1 cellular context compared by ENCODE assay signal in the genomic region with DNA sequence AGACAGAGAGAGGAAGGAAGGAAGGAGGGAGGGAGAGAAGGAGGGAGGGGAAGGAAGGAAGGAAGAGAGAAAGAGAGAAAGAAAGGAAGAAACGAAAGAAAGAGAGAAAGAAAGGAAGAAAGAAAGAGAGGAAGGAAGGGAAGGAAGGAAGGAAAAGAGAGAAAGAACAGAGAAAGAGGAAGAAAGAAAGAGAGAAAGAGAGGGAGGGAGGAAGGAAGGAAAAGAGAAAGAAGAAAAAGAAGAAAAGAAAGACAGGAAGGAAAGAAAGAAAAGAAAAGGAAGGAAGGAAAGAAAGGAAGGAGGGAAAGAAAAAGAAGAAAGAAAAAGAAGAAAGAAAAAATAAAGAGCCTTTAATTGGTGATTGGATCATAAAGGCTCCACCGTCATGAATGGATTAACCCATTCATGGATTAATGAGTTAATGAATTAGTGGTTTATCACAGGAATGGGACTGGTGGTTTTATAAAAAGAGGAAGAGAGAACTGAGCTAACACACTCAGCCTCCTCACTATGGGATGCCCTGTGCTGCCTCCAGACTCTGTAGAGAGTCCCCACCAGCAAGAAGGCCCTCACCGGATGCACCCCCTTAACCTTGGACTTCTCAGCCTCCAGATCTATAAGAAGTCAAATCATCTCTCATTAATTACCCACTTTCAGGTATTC.
TF ChIP-seq lines count a peak whose summit lies in the region.

No MANE protein-coding gene starts in this region.

TF ChIP-seq in K562, 482 proteins besides CTCF, POLR2A, EP300 and RAD21 (continues in another document):
- TF ChIP-seq, protein P1, sequence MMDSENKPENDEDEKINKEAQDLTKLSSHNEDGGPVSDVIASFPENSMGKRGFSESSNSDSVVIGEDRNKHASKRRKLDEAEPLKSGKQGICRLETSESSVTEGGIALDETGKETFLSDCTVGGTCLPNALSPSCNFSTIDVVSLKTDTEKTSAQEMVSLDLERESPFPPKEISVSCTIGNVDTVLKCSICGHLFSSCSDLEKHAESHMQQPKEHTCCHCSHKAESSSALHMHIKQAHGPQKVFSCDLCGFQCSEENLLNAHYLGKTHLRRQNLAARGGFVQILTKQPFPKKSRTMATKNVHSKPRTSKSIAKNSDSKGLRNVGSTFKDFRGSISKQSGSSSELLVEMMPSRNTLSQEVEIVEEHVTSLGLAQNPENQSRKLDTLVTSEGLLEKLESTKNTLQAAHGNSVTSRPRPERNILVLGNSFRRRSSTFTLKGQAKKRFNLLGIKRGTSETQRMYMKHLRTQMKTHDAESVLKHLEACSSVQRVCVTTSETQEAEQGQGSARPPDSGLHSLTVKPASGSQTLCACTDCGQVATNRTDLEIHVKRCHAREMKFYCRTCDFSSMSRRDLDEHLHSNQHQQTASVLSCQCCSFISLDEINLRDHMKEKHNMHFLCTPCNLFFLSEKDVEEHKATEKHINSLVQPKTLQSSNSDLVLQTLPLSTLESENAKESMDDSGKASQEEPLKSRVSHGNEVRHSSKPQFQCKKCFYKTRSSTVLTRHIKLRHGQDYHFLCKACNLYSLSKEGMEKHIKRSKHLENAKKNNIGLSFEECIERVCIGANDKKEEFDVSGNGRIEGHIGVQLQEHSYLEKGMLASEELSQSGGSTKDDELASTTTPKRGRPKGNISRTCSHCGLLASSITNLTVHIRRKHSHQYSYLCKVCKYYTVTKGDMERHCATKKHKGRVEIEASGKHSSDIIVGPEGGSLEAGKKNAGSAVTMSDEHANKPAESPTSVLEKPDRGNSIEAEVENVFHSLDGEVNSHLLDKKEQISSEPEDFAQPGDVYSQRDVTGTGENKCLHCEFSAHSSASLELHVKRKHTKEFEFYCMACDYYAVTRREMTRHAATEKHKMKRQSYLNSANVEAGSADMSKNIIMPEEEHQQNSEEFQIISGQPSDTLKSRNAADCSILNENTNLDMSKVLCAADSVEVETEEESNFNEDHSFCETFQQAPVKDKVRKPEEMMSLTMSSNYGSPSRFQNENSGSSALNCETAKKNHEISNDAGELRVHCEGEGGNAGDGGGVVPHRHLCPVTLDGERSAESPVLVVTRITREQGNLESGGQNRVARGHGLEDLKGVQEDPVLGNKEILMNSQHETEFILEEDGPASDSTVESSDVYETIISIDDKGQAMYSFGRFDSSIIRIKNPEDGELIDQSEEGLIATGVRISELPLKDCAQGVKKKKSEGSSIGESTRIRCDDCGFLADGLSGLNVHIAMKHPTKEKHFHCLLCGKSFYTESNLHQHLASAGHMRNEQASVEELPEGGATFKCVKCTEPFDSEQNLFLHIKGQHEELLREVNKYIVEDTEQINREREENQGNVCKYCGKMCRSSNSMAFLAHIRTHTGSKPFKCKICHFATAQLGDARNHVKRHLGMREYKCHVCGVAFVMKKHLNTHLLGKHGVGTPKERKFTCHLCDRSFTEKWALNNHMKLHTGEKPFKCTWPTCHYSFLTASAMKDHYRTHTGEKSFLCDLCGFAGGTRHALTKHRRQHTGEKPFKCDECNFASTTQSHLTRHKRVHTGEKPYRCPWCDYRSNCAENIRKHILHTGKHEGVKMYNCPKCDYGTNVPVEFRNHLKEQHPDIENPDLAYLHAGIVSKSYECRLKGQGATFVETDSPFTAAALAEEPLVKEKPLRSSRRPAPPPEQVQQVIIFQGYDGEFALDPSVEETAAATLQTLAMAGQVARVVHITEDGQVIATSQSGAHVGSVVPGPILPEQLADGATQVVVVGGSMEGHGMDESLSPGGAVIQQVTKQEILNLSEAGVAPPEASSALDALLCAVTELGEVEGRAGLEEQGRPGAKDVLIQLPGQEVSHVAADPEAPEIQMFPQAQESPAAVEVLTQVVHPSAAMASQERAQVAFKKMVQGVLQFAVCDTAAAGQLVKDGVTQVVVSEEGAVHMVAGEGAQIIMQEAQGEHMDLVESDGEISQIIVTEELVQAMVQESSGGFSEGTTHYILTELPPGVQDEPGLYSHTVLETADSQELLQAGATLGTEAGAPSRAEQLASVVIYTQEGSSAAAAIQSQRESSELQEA (IDR thresholded peaks at IDR 0.05; ENCODE audit: low read depth), result 0 out of 2 replicates have a peak, but pooled peaks have one; percentile 27
- TF ChIP-seq OTX1 (CRISPR knock-in tag; IDR thresholded peaks at IDR 0.05) (peak; percentile 72; the same call in 1 of the 2 replicates), CREB1 (IDR thresholded peaks at IDR 0.05) (no peak), CREB1 (CRISPR knock-in tag; IDR thresholded peaks at IDR 0.05) (no peak), HDAC2 (IDR thresholded peaks at IDR 0.05) (0 out of 2 replicates have a peak, but pooled peaks have one; percentile 32), U2AF2 (optimal IDR thresholded peaks at IDR 0.05; ENCODE audit: low read depth, low read length) (no peak), HDAC1 (IDR thresholded peaks at IDR 0.05) (peak in 1 of 2 experiments; percentile 43; a peak in 1 of 4 replicates), LARP7 (IDR thresholded peaks at IDR 0.05) (0 out of 2 replicates have a peak, but pooled peaks have one; percentile 36), THRA (IDR thresholded peaks at IDR 0.05) (no peak), PHF20 (IDR thresholded peaks at IDR 0.05; ENCODE audit: partially characterized antibody) (no peak), DPF2 (IDR thresholded peaks at IDR 0.05) (0 out of 2 replicates have a peak, but pooled peaks have one; percentile 18), HINFP (tag; conservative IDR thresholded peaks at IDR 0.05; ENCODE audit: low read depth) (peak; percentile 45; the same call in 1 of the 2 replicates), SMARCC2 (IDR thresholded peaks at IDR 0.05; ENCODE audit: low read depth) (no peak), TSHZ1 (CRISPR knock-in tag; IDR thresholded peaks at IDR 0.05) (no peak), SPI1 (IDR thresholded peaks at IDR 0.05; ENCODE audit: borderline replicate concordance, low read depth, low read length) (peak; percentile 63; the same call in 1 of the 2 replicates), PHB2 (IDR thresholded peaks at IDR 0.05; ENCODE audit: low read depth) (0 out of 2 replicates have a peak, but pooled peaks have one; percentile 44), GATA2 (CRISPR knock-in tag; IDR thresholded peaks at IDR 0.05) (no peak), POU5F1 (IDR thresholded peaks at IDR 0.05; ENCODE audit: borderline replicate concordance, low read depth, low read length, partially characterized antibody) (no peak), ZBTB2 (IDR thresholded peaks at IDR 0.05) (peak; percentile 85), SNRNP70 (optimal IDR thresholded peaks at IDR 0.05; ENCODE audit: low read depth, low read length) (no peak), TAF15 (IDR thresholded peaks at IDR 0.05; ENCODE audit: low read depth, low read length) (no peak), ZBTB7A (IDR thresholded peaks at IDR 0.05; ENCODE audit: borderline replicate concordance, control insufficient read depth, low read depth, low read length) (no peak)
- TF ChIP-seq, protein P2, sequence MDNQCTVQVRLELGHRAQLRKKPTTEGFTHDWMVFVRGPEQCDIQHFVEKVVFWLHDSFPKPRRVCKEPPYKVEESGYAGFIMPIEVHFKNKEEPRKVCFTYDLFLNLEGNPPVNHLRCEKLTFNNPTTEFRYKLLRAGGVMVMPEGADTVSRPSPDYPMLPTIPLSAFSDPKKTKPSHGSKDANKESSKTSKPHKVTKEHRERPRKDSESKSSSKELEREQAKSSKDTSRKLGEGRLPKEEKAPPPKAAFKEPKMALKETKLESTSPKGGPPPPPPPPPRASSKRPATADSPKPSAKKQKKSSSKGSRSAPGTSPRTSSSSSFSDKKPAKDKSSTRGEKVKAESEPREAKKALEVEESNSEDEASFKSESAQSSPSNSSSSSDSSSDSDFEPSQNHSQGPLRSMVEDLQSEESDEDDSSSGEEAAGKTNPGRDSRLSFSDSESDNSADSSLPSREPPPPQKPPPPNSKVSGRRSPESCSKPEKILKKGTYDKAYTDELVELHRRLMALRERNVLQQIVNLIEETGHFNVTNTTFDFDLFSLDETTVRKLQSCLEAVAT (IDR thresholded peaks at IDR 0.05), result peak; percentile 34 to 61; a peak in 2 of 4 replicates
